In the genomic region with DNA sequence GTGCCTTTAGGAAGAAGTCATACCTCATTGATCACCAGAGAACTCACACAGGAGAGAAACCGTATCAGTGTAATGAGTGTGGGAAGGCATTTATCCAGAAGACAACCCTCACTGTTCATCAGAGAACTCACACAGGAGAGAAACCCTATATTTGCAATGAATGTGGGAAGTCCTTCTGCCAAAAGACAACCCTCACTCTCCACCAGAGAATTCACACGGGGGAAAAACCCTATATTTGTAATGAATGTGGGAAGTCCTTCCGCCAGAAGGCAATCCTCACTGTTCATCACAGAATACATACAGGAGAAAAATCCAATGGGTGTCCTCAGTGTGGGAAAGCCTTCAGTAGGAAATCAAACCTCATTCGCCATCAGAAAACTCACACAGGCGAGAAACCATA, we compare ENCODE assay signal across 2 cellular contexts.
TF ChIP-seq lines count a peak whose summit lies in the region.

No MANE protein-coding gene starts in this region.

TF ChIP-seq in HEK293, 187 proteins besides CTCF, POLR2A, EP300 and RAD21:
- TF ChIP-seq ZNF561 (tag by site-specific recombination; IDR thresholded peaks at IDR 0.05; ENCODE audit: borderline replicate concordance) (no peak), ZNF341 (tag by site-specific recombination; IDR thresholded peaks at IDR 0.05; ENCODE audit: low read depth) (no peak), ZBTB17 (tag by site-specific recombination; IDR thresholded peaks at IDR 0.05) (no peak), ZNF510 (tag by site-specific recombination; IDR thresholded peaks at IDR 0.05; ENCODE audit: insufficient replicate concordance) (peak; percentile 41), SETDB1 (IDR thresholded peaks at IDR 0.05; ENCODE audit: insufficient read length, low read length) (peak; percentile 93), TRIM28 (IDR thresholded peaks at IDR 0.05; ENCODE audit: borderline replicate concordance, low read length) (peak; percentile 85; the same call in 1 of the 2 replicates), ZNF529 (tag by site-specific recombination; IDR thresholded peaks at IDR 0.05; ENCODE audit: insufficient replicate concordance) (no peak), ZNF274 (IDR thresholded peaks at IDR 0.05; ENCODE audit: low read length) (peak; percentile 84), ZNF274 (tag by site-specific recombination; IDR thresholded peaks at IDR 0.05; ENCODE audit: borderline replicate concordance) (peak; percentile 98), ZNF555 (tag by site-specific recombination; conservative IDR thresholded peaks at IDR 0.05) (no peak)
- TF ChIP-seq, protein P1, sequence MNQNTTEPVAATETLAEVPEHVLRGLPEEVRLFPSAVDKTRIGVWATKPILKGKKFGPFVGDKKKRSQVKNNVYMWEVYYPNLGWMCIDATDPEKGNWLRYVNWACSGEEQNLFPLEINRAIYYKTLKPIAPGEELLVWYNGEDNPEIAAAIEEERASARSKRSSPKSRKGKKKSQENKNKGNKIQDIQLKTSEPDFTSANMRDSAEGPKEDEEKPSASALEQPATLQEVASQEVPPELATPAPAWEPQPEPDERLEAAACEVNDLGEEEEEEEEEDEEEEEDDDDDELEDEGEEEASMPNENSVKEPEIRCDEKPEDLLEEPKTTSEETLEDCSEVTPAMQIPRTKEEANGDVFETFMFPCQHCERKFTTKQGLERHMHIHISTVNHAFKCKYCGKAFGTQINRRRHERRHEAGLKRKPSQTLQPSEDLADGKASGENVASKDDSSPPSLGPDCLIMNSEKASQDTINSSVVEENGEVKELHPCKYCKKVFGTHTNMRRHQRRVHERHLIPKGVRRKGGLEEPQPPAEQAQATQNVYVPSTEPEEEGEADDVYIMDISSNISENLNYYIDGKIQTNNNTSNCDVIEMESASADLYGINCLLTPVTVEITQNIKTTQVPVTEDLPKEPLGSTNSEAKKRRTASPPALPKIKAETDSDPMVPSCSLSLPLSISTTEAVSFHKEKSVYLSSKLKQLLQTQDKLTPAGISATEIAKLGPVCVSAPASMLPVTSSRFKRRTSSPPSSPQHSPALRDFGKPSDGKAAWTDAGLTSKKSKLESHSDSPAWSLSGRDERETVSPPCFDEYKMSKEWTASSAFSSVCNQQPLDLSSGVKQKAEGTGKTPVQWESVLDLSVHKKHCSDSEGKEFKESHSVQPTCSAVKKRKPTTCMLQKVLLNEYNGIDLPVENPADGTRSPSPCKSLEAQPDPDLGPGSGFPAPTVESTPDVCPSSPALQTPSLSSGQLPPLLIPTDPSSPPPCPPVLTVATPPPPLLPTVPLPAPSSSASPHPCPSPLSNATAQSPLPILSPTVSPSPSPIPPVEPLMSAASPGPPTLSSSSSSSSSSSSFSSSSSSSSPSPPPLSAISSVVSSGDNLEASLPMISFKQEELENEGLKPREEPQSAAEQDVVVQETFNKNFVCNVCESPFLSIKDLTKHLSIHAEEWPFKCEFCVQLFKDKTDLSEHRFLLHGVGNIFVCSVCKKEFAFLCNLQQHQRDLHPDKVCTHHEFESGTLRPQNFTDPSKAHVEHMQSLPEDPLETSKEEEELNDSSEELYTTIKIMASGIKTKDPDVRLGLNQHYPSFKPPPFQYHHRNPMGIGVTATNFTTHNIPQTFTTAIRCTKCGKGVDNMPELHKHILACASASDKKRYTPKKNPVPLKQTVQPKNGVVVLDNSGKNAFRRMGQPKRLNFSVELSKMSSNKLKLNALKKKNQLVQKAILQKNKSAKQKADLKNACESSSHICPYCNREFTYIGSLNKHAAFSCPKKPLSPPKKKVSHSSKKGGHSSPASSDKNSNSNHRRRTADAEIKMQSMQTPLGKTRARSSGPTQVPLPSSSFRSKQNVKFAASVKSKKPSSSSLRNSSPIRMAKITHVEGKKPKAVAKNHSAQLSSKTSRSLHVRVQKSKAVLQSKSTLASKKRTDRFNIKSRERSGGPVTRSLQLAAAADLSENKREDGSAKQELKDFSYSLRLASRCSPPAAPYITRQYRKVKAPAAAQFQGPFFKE (tag by site-specific recombination; IDR thresholded peaks at IDR 0.05; ENCODE audit: borderline replicate concordance), result no peak
- TF ChIP-seq, protein P2, sequence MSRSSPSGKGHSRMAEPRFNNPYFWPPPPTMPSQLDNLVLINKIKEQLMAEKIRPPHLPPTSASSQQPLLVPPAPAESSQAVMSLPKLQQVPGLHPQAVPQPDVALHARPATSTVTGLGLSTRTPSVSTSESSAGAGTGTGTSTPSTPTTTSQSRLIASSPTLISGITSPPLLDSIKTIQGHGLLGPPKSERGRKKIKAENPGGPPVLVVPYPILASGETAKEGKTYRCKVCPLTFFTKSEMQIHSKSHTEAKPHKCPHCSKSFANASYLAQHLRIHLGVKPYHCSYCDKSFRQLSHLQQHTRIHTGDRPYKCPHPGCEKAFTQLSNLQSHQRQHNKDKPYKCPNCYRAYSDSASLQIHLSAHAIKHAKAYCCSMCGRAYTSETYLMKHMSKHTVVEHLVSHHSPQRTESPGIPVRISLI (tag by site-specific recombination; IDR thresholded peaks at IDR 0.05), result no peak
- TF ChIP-seq, protein P3, sequence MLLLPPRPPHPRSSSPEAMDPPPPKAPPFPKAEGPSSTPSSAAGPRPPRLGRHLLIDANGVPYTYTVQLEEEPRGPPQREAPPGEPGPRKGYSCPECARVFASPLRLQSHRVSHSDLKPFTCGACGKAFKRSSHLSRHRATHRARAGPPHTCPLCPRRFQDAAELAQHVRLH (tag by site-specific recombination; IDR thresholded peaks at IDR 0.05), result no peak

TF ChIP-seq in K562, 482 proteins besides CTCF, POLR2A, EP300 and RAD21:
- TF ChIP-seq ETV5 (CRISPR knock-in tag; IDR thresholded peaks at IDR 0.05; ENCODE audit: low read depth) (no peak), PTBP1 (IDR thresholded peaks at IDR 0.05; ENCODE audit: low read depth, low read length) (no peak), MITF (IDR thresholded peaks at IDR 0.05) (no peak), ZNF197 (CRISPR knock-in tag; IDR thresholded peaks at IDR 0.05; ENCODE audit: low read depth) (no peak), ZNF407 (IDR thresholded peaks at IDR 0.05; ENCODE audit: low read depth) (no peak), ZNF75A (CRISPR knock-in tag; IDR thresholded peaks at IDR 0.05) (0 out of 2 replicates have a peak, but pooled peaks have one; percentile 34), ZNF766 (CRISPR knock-in tag; conservative IDR thresholded peaks at IDR 0.05) (no peak), CHD4 (IDR thresholded peaks at IDR 0.05; ENCODE audit: insufficient read depth, insufficient replicate concordance, low read depth, low read length, poor library complexity, severe bottlenecking) (no peak)
- TF ChIP-seq, protein P4, sequence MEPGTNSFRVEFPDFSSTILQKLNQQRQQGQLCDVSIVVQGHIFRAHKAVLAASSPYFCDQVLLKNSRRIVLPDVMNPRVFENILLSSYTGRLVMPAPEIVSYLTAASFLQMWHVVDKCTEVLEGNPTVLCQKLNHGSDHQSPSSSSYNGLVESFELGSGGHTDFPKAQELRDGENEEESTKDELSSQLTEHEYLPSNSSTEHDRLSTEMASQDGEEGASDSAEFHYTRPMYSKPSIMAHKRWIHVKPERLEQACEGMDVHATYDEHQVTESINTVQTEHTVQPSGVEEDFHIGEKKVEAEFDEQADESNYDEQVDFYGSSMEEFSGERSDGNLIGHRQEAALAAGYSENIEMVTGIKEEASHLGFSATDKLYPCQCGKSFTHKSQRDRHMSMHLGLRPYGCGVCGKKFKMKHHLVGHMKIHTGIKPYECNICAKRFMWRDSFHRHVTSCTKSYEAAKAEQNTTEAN (CRISPR knock-in tag; IDR thresholded peaks at IDR 0.05), result no peak
